Comparison of ENCODE assay signal across 12 cellular contexts in the genomic region with DNA sequence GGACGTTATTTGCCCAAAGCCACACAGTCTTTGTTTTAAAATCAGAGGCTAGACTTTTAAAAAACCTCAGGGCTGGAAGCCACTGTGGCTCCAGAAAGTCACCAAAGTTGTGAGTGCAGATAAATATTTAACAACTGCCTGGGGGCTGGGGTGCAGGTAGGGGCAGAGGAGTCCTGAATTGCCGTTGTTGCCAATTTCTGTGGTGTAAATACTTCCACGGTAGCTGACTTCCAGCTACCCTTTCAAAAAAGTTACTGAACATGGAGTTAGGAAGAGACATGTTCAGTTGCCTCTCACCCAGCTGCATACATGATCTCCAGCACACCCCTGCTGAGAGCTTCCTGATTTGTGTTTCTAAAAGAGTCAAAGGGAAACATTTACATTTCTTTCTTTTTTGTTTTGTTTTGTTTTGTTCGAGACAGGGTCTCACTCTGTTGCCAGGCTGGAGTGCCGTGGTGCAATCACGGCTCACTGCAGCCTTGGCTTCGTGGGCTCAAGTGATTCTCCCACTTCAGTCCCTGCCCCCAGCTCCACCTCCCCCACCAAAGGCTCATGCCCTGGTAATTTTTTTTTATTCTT. TPM values are rescaled to one million over a fixed set of nuclear protein-coding genes. Genes with fewer than 3 reads are reported as not detected.
DNase-seq lines count a peak whose midpoint lies in the region; ATAC-seq, FAIRE-seq and TF ChIP-seq lines count a peak whose summit lies in the region.
"Had no signal": no experiment of that assay in that cellular context is flagged by ENCODE, and none has a peak within 500 bp of the region (broad histone marks: within the 10 kb centered on the region; RNA-seq: fewer than 3 reads in every experiment).

No MANE protein-coding gene starts in this region.

- no peak overlapping the region for H4K91ac ChIP-seq in H9 (ENCODE audit: insufficient read length, low read depth, low read length)
- no peak overlapping the region for H4K91ac ChIP-seq in H1 (replicated peaks; ENCODE audit: insufficient read length, low read length)

- H3K27ac Mint-ChIP-seq in H9 = peak overlapping the region in 2 of 3 experiments; percentile 44 to 79; a peak in 3 of 7 replicates
- peak overlapping the region; percentile 97 for H3K27ac Mint-ChIP-seq in T-cell

- H3K4ac ChIP-seq in H9 (ENCODE audit: low read depth, low read length) (no peak overlapping the region), H1 (replicated peaks; ENCODE audit: insufficient read length, low read depth, low read length) (no peak overlapping the region)

- H3K4me1 ChIP-seq in H9 (ENCODE audit: insufficient read depth, low read length) (no peaks in the 10 kb centered on the region), H1 (replicated peaks in 1 of 4; ENCODE audit: control insufficient read depth in 3 of 4, insufficient read depth in 4 of 4, low read length in 3 of 4) (0 out of 7 replicates have a peak, but pooled peaks cover 0 to 3% (median 0%) of the 10 kb centered on the region in 4 experiments)

- H3K9ac ChIP-seq in H9 (ENCODE audit: extremely low read depth, insufficient read length, low read length) (no peak overlapping the region), H1 (replicated peaks in 1 of 4; ENCODE audit: extremely low read depth in 1 of 4, low read depth in 3 of 4, low read length in 3 of 4) (no peak overlapping the region)
- H3K9ac ChIP-seq: KMS-11 had no signal

- CTCF ChIA-PET in T-cell (lab: Charles Lee) = interaction anchor here (0.6 to 1.2 kb wide), 4 partner anchors 22 to 193 kb away, joined by 3 to 5 read pairs (median 4); a partner anchor contains a TSS
- CTCF ChIA-PET in H1 (lab: Charles Lee; ENCODE audit: partially characterized antibody) = interaction anchor here (0.6 to 4.9 kb wide), 19 partner anchors 13 to 109 kb away, joined by 3 to 45 read pairs (median 4); a partner anchor contains a TSS

- no peak for FAIRE-seq in H1 (lab: Jason Lieb, UNC)

- no peak for TF ChIP-seq POLR2A in H1 (IDR thresholded peaks at IDR 0.05; ENCODE audit: control extremely low read depth in 1 of 2, low read depth in 2 of 2, low read length in 2 of 2)

- H3K4me3 ChIP-seq in H1 (ENCODE audit: extremely low read depth in 1 of 4, insufficient read depth in 2 of 4, low read depth in 3 of 4, low read length in 4 of 4) = no peak overlapping the region

- ATAC-seq in T-cell (replicated peaks in 1 of 4) (peak; percentile 23 to 52 (median 35)), GM21447 (IDR thresholded peaks at IDR 0.05; ENCODE audit: unreplicated experiment) (no peak)
- ATAC-seq: left ventricle myocardium superior had no signal

- no peak overlapping the region for H3K4me2 ChIP-seq in H9 (ENCODE audit: insufficient read depth, insufficient read length, low read length)
- no peak overlapping the region for H3K4me2 ChIP-seq in H1 (ENCODE audit: insufficient read depth in 1 of 2, low read depth in 2 of 2, low read length in 2 of 2)
- H3K4me2 ChIP-seq: KMS-11 had no signal

- DNase-seq in CD1c-positive myeloid dendritic cell (ENCODE audit: extremely low spot score) = peak; percentile 35
- no peak for DNase-seq in H9
- DNase-seq in T-cell = peak in 6 of 34 experiments; percentile 8 to 25 (median 16)
- no peak for DNase-seq in H1 (ENCODE audit: low read depth in 1 of 2, low spot score in 2 of 2)
- no peak for DNase-seq in HT-29 (ENCODE audit: low spot score)
- no peak for DNase-seq in stimulated activated CD8-positive, alpha-beta memory T cell treated with anti-CD3 and anti-CD28 coated beads, Interleukin-4, amount 100 ng/mL, for 48 hours
- DNase-seq in GM19240 (ENCODE audit: insufficient read length, low spot score) = no peak
- DNase-seq: left ventricle myocardium superior, NCI-H2227 treated with DMSO at 0.1 percent for 48 hours had no signal

- H3K14ac ChIP-seq in H9 (ENCODE audit: insufficient read depth, low read length) (no peak overlapping the region), H1 (ENCODE audit: insufficient read length) (no peak overlapping the region)

- H3K27me3 ChIP-seq in H9 (ENCODE audit: insufficient read depth, low read length) (no peaks in the 10 kb centered on the region; the same call in 1 of the 2 replicates), H1 (replicated peaks in 1 of 4; ENCODE audit: control insufficient read depth in 3 of 4, extremely low read depth in 1 of 4, insufficient read depth in 3 of 4, low read length in 3 of 4) (no peaks in the 10 kb centered on the region)

- H3K18ac ChIP-seq in H9 (ENCODE audit: insufficient read length, low read depth, low read length) = no peak overlapping the region
- H3K18ac ChIP-seq in H1 (ENCODE audit: extremely low read depth, low read length) = no peak overlapping the region; the same call in 1 of the 2 replicates

- H4K5ac ChIP-seq in H9 (ENCODE audit: insufficient read length, low read depth, low read length) (no peak overlapping the region), H1 (ENCODE audit: insufficient read length, low read depth, low read length) (no peak overlapping the region)

- H2BK15ac ChIP-seq in H9 (ENCODE audit: low read depth, low read length) (no peak overlapping the region), H1 (ENCODE audit: low read length) (no peak overlapping the region)

- no peaks in the 10 kb centered on the region for H3K36me3 ChIP-seq in H1 (ENCODE audit: control insufficient read depth in 2 of 4, insufficient read depth in 4 of 4, low read length in 3 of 4)

- H3K9me3 ChIP-seq in H9 (ENCODE audit: control insufficient read depth, low read depth, low read length) (no peaks in the 10 kb centered on the region), H1 (ENCODE audit: insufficient read depth in 2 of 2, low read depth in 1 of 2, low read length in 1 of 2) (no peaks in the 10 kb centered on the region)

- no CpG with 5 or more reads among the region's 7 CpGs for WGBS in H9 (ENCODE audit: extremely low coverage, insufficient read length, low lambda C conversion rate)
- WGBS in H1 (ENCODE audit: extremely low coverage in 1 of 2, insufficient coverage in 1 of 2, insufficient read length in 1 of 2, insufficient replicate concordance in 2 of 2, low coverage in 1 of 2, low lambda C conversion rate in 2 of 2, missing lambda C conversion rate in 1 of 2), 2 experiments = 82% methylated on average over 7 of the region's 7 CpGs; no CpG with 5 or more reads in 1 of the 2 experiments

- no peak overlapping the region for H3K4me3 Mint-ChIP-seq in H9
- H3K4me3 Mint-ChIP-seq in T-cell = peak overlapping the region; percentile 67 to 83 (median 77)

- H3K36me3 Mint-ChIP-seq in H9 (ENCODE audit: insufficient read depth in 1 of 3, low read depth in 3 of 3) (no peaks in the 10 kb centered on the region), T-cell (no peaks in the 10 kb centered on the region)

- H3K79me1 ChIP-seq in H9 (ENCODE audit: insufficient read depth, low read depth, low read length, poor library complexity, severe bottlenecking) = no peaks in the 10 kb centered on the region
- no peaks in the 10 kb centered on the region for H3K79me1 ChIP-seq in H1 (ENCODE audit: low read depth, low read length)

- no peak overlapping the region for H2BK5ac ChIP-seq in H9 (ENCODE audit: insufficient read length, low read length)
- H2BK5ac ChIP-seq in H1 (ENCODE audit: low read depth, low read length) = 0 out of 2 replicates have a peak overlapping the region, but pooled peaks have one; percentile 9

- H2BK120ac ChIP-seq in H9 (ENCODE audit: low read depth, low read length, poor library complexity, severe bottlenecking) (no peak overlapping the region), H1 (replicated peaks; ENCODE audit: low read depth, low read length) (no peak overlapping the region)

- TF ChIP-seq CTCF in H9 (conservative IDR thresholded peaks at IDR 0.05) (no peak), H1 (IDR thresholded peaks at IDR 0.05; ENCODE audit: control extremely low read depth in 1 of 3, insufficient read depth in 1 of 3, low read depth in 1 of 3, low read length in 3 of 3) (no peak)

- peaks cover 21 to 23% of the 10 kb centered on the region in 2 experiments for H3K4me1 Mint-ChIP-seq in H9
- peaks cover 77 to 82% (median 78%) of the 10 kb centered on the region in 3 donors for H3K4me1 Mint-ChIP-seq in T-cell

- H3K27me3 Mint-ChIP-seq in H9 (ENCODE audit: low read depth) (peaks cover 7% of the 10 kb centered on the region), T-cell (no peaks in the 10 kb centered on the region)

- H3K9me3 Mint-ChIP-seq in H9 = no peaks in the 10 kb centered on the region
- no peaks in the 10 kb centered on the region for H3K9me3 Mint-ChIP-seq in T-cell

- no peak for TF ChIP-seq RAD21 in H1 (IDR thresholded peaks at IDR 0.05 in 1 of 2, conservative IDR thresholded peaks at IDR 0.05 in 1 of 2; ENCODE audit: low read depth in 2 of 2, low read length in 2 of 2)

- H2AFZ ChIP-seq in H9 (ENCODE audit: low read length) (no peak overlapping the region), H1 (ENCODE audit: low read length) (no peak overlapping the region)

- H3K56ac ChIP-seq in H9 (ENCODE audit: insufficient read length, low read depth, low read length) = no peak overlapping the region
- H3K56ac ChIP-seq in H1 (replicated peaks; ENCODE audit: insufficient read length, low read depth, low read length) = no peak overlapping the region

- no peak overlapping the region for H3K23ac ChIP-seq in H9 (ENCODE audit: insufficient read length, low read depth, low read length)
- H3K23ac ChIP-seq in H1 (ENCODE audit: insufficient read length) = no peak overlapping the region

- H2BK20ac ChIP-seq in H9 (ENCODE audit: low read depth, low read length, poor library complexity, severe bottlenecking) (no peak overlapping the region), H1 (ENCODE audit: low read length) (no peak overlapping the region)

- H4K20me1 ChIP-seq in H9 (ENCODE audit: control insufficient read depth, insufficient read depth, insufficient read length) (no peaks in the 10 kb centered on the region), H1 (replicated peaks in 1 of 2; ENCODE audit: control insufficient read depth in 1 of 2, insufficient read depth in 2 of 2, low read length in 2 of 2) (no peaks in the 10 kb centered on the region)

- H4K8ac ChIP-seq in H9 (replicated peaks; ENCODE audit: insufficient read length, low read depth, low read length) (no peak overlapping the region), H1 (ENCODE audit: extremely low read depth, insufficient read depth, low read length) (no peak overlapping the region)

- H3K79me2 ChIP-seq in H9 (ENCODE audit: insufficient read depth, low read length) (no peaks in the 10 kb centered on the region), H1 (ENCODE audit: control insufficient read depth in 1 of 2, insufficient read depth in 2 of 2, low read length in 2 of 2) (no peaks in the 10 kb centered on the region)

- no peak for TF ChIP-seq EP300 in H1 (IDR thresholded peaks at IDR 0.05; ENCODE audit: borderline replicate concordance in 1 of 2, low read depth in 2 of 2, low read length in 2 of 2)

- H3K27ac ChIP-seq in H9 (ENCODE audit: insufficient read length, low read depth, low read length) (no peak overlapping the region), H1 (ENCODE audit: low read depth, low read length) (no peak overlapping the region)
- H3K27ac ChIP-seq: KMS-11, RWPE1 had no signal

- POLR2A ChIA-PET in T-cell (lab: Charles Lee) (no interaction called here), H1 (lab: Charles Lee; ENCODE audit: partially characterized antibody) (no interaction called here)

- no peak overlapping the region for H3T11ph ChIP-seq in H9 (ENCODE audit: low read length)

- H2AK5ac ChIP-seq in H9 (ENCODE audit: insufficient read length, low read length) = no peak overlapping the region
- H2AK5ac ChIP-seq in H1 (ENCODE audit: low read depth, low read length) = no peak overlapping the region

- H3K23me2 ChIP-seq in H9 (ENCODE audit: insufficient read length, low read depth, low read length, poor library complexity, severe bottlenecking) (no peaks in the 10 kb centered on the region), H1 (ENCODE audit: low read depth, low read length) (no peaks in the 10 kb centered on the region)

- H2BK12ac ChIP-seq in H9 (ENCODE audit: insufficient read length, low read depth, low read length) (no peak overlapping the region), H1 (ENCODE audit: low read depth, low read length) (no peak overlapping the region)

RNA-seq across cellular contexts. Expression of a gene that starts 58.7 kb away (rescaled TPM):
- total RNA-seq in H9 (2021) (1.6 and 2.0 TPM in 2 replicates), T-cell (10 to 100 TPM in 3 of 5 donors, 1 to 10 TPM in 2; 6.3 to 74.9 (median 13.9) TPM)
- total RNA-seq in H1 (2021; fragmentation: NEBNext Ultra II Directional; extraction: Animal tissue kit (Norgen Biotek cat#: 25700)) = 3.4 and 4.1 TPM in 2 replicates
- polyA plus RNA-seq in H1 (2011; rRNA removed) = 14.6 and 17.9 TPM in 2 replicates
- polyA plus RNA-seq in H1 (2011; cell fraction: cytosol; rRNA removed) = 16.1 TPM
- 69.7 TPM for polyA plus RNA-seq in H1 (2011; cell fraction: nucleus; rRNA removed)
- polyA plus RNA-seq in H1 (2012, experiment 1 of 2) = 6.9 to 10.0 TPM (median 8.1 TPM) in 4 replicates
- 2.6 TPM for polyA plus RNA-seq in H1 (2012, experiment 2 of 2)
- 1.7 TPM for polyA plus RNA-seq in H1 (2013, experiment 1 of 2)
- polyA plus RNA-seq in H1 (2013, experiment 2 of 2) = 1.6 TPM
- polyA minus RNA-seq in H1 (2011; rRNA and poly(A)+ RNA removed) = 18.7 and 21.7 TPM in 2 replicates
- polyA minus RNA-seq in H1 (2011; cell fraction: cytosol; rRNA and poly(A)+ RNA removed) = 9.2 TPM
- 16.2 TPM for polyA minus RNA-seq in H1 (2011; cell fraction: nucleus; rRNA and poly(A)+ RNA removed)
- not detected in 2 replicates for total RNA-seq in HT-29 (2014; rRNA removed; shearing (Covaris generic))

Comparison
In these comparisons a context has a peak if more than half of its experiments do, and no peak if none do; other contexts are left out.
1. H3K4me3 Mint-ChIP-seq: peak in T-cell (3 of 3); none in H9 (0 of 2).